ENCODE assay signal across 1 cellular context in genomic region chr17:78129385-78130079, GRCh38.
TF ChIP-seq lines count a peak whose summit lies in the region.

No MANE protein-coding gene starts in this region.

TF ChIP-seq in A549, 52 proteins besides CTCF, POLR2A, EP300 and RAD21 (continued from another document):
- TF ChIP-seq REST (IDR thresholded peaks at IDR 0.05): no peak
